ENCODE assay signal across 27 cellular contexts in the genomic region with DNA sequence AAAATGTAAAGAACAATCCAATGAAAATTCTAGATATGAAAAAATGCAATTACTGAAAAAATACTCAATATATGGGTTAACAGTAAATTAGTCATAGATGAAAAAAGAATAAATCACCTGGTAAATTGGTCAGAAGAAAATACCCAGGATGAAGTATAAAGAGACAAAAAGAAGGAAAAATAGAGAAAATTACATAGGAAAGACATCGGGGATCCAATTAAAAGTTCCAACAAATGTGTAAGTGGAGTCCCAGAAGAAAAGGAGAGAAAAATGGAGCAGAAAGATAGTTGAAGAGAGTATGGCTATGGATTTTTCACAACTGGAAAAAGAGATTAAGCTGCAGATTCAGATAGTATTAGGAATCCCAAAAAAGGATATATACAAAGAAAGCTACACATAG.
"Had no signal": no experiment of that assay in that cellular context is flagged by ENCODE, and none has a peak within 500 bp of the region (broad histone marks: within the 10 kb centered on the region; RNA-seq: fewer than 3 reads in every experiment).

No MANE protein-coding gene starts in this region.

- H3K27me3 ChIP-seq: colonic mucosa, dorsolateral prefrontal cortex, esophagus muscularis mucosa, esophagus squamous epithelium, foreskin keratinocyte, gastrocnemius medialis, gastroesophageal sphincter, heart left ventricle, heart right ventricle had no signal

- H3K9me3 ChIP-seq: colonic mucosa had no signal

- H3K4me1 ChIP-seq: colonic mucosa, esophagus muscularis mucosa, esophagus squamous epithelium, foreskin keratinocyte, gastrocnemius medialis, gastroesophageal sphincter, heart left ventricle, heart right ventricle had no signal

- DNase-seq: colonic mucosa; cortex of kidney; dermis blood vessel endothelial cell; dorsolateral prefrontal cortex; effector CD4-positive, alpha-beta T cell; effector CD8-positive, alpha-beta T cell; effector memory CD4-positive, alpha-beta T cell; effector memory CD8-positive, alpha-beta T cell; endodermal cell; erythroblast; esophagus squamous epithelium; foreskin fibroblast; foreskin keratinocyte; foreskin melanocyte; gastrocnemius medialis; glutamatergic neuron; head of caudate nucleus; heart left ventricle; heart right ventricle had no signal

- FAIRE-seq: endometrium, endothelial cell of umbilical vein had no signal

- H3K4me3 ChIP-seq: colonic mucosa, coronary artery, dorsolateral prefrontal cortex, esophagus muscularis mucosa, esophagus squamous epithelium, gastrocnemius medialis, gastroesophageal sphincter, heart left ventricle, heart right ventricle had no signal

- ATAC-seq: effector memory CD8-positive, alpha-beta T cell; esophagus mucosa; foreskin keratinocyte; gastrocnemius medialis; gastroesophageal sphincter; heart left ventricle; heart right ventricle had no signal

- H3K27ac Mint-ChIP-seq: dendritic cell treated with granulocyte-macrophage colony-stimulating factor and Interleukin-4, amounts not matched to agents 40 ng/mL and 50 ng/mL, for 4 days; effector memory CD8-positive, alpha-beta T cell; endodermal cell had no signal

- H3K27me3 Mint-ChIP-seq: dendritic cell treated with granulocyte-macrophage colony-stimulating factor and Interleukin-4, amounts not matched to agents 40 ng/mL and 50 ng/mL, for 4 days; effector memory CD8-positive, alpha-beta T cell had no signal

- H3K27ac ChIP-seq: colonic mucosa, coronary artery, dorsolateral prefrontal cortex, epithelial cell of prostate, esophagus muscularis mucosa, esophagus squamous epithelium, foreskin keratinocyte, gastrocnemius medialis, gastroesophageal sphincter, heart left ventricle, heart right ventricle had no signal

- H3K4me1 Mint-ChIP-seq: endodermal cell had no signal

- H3K36me3 ChIP-seq: colonic mucosa, esophagus muscularis mucosa, esophagus squamous epithelium, gastrocnemius medialis, heart left ventricle had no signal

- H3K9me3 Mint-ChIP-seq: effector memory CD8-positive, alpha-beta T cell had no signal

- H3K4me3 Mint-ChIP-seq: dendritic cell treated with granulocyte-macrophage colony-stimulating factor and Interleukin-4, amounts not matched to agents 40 ng/mL and 50 ng/mL, for 4 days; effector memory CD8-positive, alpha-beta T cell; endodermal cell had no signal
